ENCODE assay signal across 8 cellular contexts in the genomic region with DNA sequence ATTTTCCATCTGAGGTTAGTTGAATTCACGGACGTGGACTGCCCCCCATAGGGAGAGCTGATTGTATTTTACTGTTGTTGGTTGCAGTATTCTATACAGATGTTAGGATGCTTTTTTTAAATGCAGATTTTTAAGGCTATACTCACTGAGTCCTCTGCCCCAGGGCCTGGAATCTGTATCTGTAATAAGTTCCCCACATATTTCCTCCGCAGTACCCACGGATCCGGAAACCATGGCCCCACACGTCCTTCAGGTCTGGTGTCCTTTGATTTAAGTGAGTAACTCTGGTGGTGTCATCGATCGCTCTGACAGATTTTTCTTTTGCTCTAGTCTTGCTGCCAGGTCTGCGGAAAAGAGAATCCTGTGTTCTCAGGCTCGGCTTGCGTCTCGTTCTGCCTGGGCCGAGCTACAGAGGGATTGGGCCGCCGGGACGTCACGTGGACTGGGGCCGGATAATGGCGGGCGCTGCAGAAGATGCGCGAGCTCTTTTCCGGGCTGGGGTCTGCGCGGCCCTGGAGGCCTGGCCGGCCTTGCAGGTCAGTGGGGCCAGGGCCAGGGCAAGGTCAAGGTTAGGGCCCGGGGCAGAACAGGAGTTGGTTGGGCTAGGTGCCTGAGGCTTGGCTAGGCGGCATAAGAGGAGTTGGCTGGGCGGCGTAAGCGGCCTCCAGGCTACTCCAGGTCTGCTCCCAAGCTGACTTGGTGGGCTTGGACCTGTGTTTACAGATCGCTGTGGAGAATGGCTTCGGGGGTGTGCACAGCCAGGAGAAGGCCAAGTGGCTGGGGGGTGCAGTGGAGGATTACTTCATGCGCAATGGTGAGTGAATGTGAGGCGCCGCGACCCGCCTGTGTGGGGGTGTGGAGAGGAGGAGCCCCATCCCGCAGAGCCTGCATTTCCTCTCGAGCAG. TPM values are rescaled to one million over a fixed set of nuclear protein-coding genes. Genes with fewer than 3 reads are reported as not detected.
DNase-seq lines count a peak whose midpoint lies in the region; ATAC-seq, FAIRE-seq and TF ChIP-seq lines count a peak whose summit lies in the region.

A gene with protein sequence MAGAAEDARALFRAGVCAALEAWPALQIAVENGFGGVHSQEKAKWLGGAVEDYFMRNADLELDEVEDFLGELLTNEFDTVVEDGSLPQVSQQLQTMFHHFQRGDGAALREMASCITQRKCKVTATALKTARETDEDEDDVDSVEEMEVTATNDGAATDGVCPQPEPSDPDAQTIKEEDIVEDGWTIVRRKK (plus strand): TSS at position 438 of the 905 bp plus-strand sequence. CDS start 18 bp downstream, at position 456.

- no peaks in the 10 kb centered on the region for H3K9me3 ChIP-seq in astrocyte (ENCODE audit: insufficient read depth, low read depth, low read length)

- peak; percentile 94 for ATAC-seq in HG02970 (IDR thresholded peaks at IDR 0.05; ENCODE audit: low FRiP score, unreplicated experiment)

- TF ChIP-seq CTCF in astrocyte (IDR thresholded peaks at IDR 0.05; ENCODE audit: insufficient read depth, low read depth, low read length): peak; percentile 7

- peak within 1 kb of the TSS; percentile 92 for H3K4me3 Mint-ChIP-seq in astrocyte (ENCODE audit: unreplicated experiment)

- H3K9me3 Mint-ChIP-seq in astrocyte (ENCODE audit: unreplicated experiment): no peaks in the 10 kb centered on the region

- H4K20me1 ChIP-seq in astrocyte (ENCODE audit: insufficient read depth, low read length): peaks cover 10% of the 10 kb centered on the region

- intact Hi-C loops in T-helper 2 cell treated with Interferon-gamma antibody and Interleukin-4, amounts not matched to agents 100 ng/mL and 5 ng/mL, for 36 hours (cut with micrococcal nuclease): loop anchor here (1.0 to 10.0 kb wide), 8 partner anchors 31 to 1215 kb away; a partner anchor contains a TSS

- peak within 1 kb of the TSS; percentile 73 for H3K4me3 ChIP-seq in astrocyte (ENCODE audit: insufficient read depth, low read depth, low read length)

- FAIRE-seq in GM18507 (lab: Jason Lieb, UNC): peak; percentile 99
- peak; percentile 99 for FAIRE-seq in astrocyte (lab: Jason Lieb, UNC)

- peak within 1 kb of the TSS; percentile 89 for H3K27ac Mint-ChIP-seq in astrocyte (ENCODE audit: unreplicated experiment)

- peaks cover 10% of the 10 kb centered on the region for H3K36me3 Mint-ChIP-seq in astrocyte (ENCODE audit: low read depth, unreplicated experiment)

- peaks cover 5% of the 10 kb centered on the region for H3K4me1 Mint-ChIP-seq in astrocyte (ENCODE audit: low read depth, unreplicated experiment)

- no peaks in the 10 kb centered on the region for H3K36me3 ChIP-seq in astrocyte (ENCODE audit: insufficient read depth, low read length)

- peak within 1 kb of the TSS; percentile 82 for H3K4me2 ChIP-seq in astrocyte (ENCODE audit: low read length)

- peak; percentile 57 for DNase-seq in GM18507 (ENCODE audit: extremely low spot score, insufficient read length, low read depth)
- peak; percentile 8 to 29 for DNase-seq in NCI-H187 (lab: John Stamatoyannopoulos, UW)
- DNase-seq in astrocyte (ENCODE audit: low read depth): peak; percentile 82
- peak; percentile 67 for DNase-seq in hepatic stellate cell (ENCODE audit: low spot score)
- DNase-seq in retina: peak; percentile 87
- DNase-seq in cortex of kidney (lab: John Stamatoyannopoulos, UW): no peak

- H3K27me3 ChIP-seq in astrocyte (ENCODE audit: insufficient read depth, low read length): no peaks in the 10 kb centered on the region

- H3K27me3 Mint-ChIP-seq in astrocyte (ENCODE audit: low read depth, unreplicated experiment): no peaks in the 10 kb centered on the region

- H3K4me1 ChIP-seq in astrocyte (ENCODE audit: insufficient read depth, low read length): peaks cover 5% of the 10 kb centered on the region

- peak within 1 kb of the TSS; percentile 92 for H3K9ac ChIP-seq in astrocyte (ENCODE audit: low read length)

- H3K27ac ChIP-seq in astrocyte (ENCODE audit: low read depth, low read length): peak within 1 kb of the TSS; percentile 63

- H3K79me2 ChIP-seq in astrocyte (ENCODE audit: insufficient read depth, low read length): peaks cover 41% of the 10 kb centered on the region

- peak within 1 kb of the TSS; percentile 84 for H2AFZ ChIP-seq in astrocyte (ENCODE audit: low read depth, low read length)

RNA-seq across cellular contexts. Expression of the gene that starts here (rescaled TPM):
- 31.6 and 36.0 TPM in 2 replicates for total RNA-seq in T-helper 2 cell treated with Interferon-gamma antibody and Interleukin-4, amounts not matched to agents 100 ng/mL and 5 ng/mL, for 36 hours
- total RNA-seq in astrocyte: 25.5 and 28.7 TPM in 2 replicates
